Comparison of ENCODE assay signal across 8 cellular contexts in the genomic region with DNA sequence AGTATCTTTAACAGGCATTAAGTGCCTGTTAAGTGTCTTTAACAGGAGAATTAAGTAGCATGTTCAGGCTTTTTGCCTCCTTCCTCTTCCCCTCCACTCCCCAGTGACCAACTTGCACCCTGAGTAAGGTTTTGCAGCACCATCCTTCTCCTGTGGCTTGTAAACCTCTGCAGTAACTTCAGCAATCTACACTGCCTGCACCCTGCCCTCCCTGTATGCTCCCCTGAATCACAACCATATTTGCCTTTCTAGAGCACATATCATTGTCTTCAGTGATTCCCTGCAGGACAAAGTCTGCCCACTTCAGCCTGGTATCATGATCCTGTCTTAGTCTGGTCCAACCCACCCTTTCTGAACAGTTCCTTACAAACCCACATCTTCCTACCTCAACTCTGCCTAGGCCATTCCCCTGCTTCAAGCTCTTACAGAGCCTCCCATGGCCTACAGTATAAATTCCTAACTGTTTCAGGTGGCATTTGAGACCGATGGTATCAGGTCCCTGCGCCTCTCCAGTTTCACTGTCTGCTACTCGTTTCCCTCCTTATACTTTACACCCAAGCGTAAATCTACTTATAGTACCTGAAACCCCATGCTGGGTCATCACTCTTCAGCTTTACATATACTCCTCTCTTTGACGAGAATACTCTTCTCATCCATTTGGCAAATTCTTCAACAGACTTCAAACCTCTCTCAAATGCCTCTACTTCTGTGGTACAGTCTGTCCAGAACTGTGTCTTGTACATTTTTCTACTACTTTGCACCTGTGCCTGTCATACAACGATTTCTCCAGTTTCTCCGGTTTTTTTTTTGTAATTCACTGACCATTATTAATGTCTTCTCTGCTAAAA.
DNase-seq lines count a peak whose midpoint lies in the region; ATAC-seq and TF ChIP-seq lines count a peak whose summit lies in the region.

No MANE protein-coding gene starts in this region.

- H3K27ac ChIP-seq in DOHH2 (ENCODE audit: low read depth, low read length): no peak overlapping the region
- peak overlapping the region; percentile 86 to 99 for H3K27ac ChIP-seq in ascending aorta
- H3K27ac ChIP-seq in right lobe of liver: peak overlapping the region; percentile 34 to 90 (median 79)

- DNase-seq in ascending aorta (ENCODE audit: low spot score in 2 of 2) (no peak), right lobe of liver (no peak), NCI-H2196 (lab: John Stamatoyannopoulos, UW; ENCODE audit: unreplicated experiment) (no peak)

- H3K4me2 ChIP-seq in DOHH2 (ENCODE audit: low read length) (peak overlapping the region; percentile 60), skeletal muscle satellite cell (ENCODE audit: low read length) (peak overlapping the region; percentile 70)

- no peaks in the 10 kb centered on the region for H3F3A ChIP-seq in DOHH2 (ENCODE audit: control insufficient read depth, insufficient read depth)

- H3K36me3 ChIP-seq in DOHH2 (ENCODE audit: control insufficient read depth, low read length): no peaks in the 10 kb centered on the region
- H3K36me3 ChIP-seq in ascending aorta: no peaks in the 10 kb centered on the region
- no peaks in the 10 kb centered on the region for H3K36me3 ChIP-seq in right lobe of liver
- H3K36me3 ChIP-seq in skeletal muscle satellite cell (ENCODE audit: insufficient read depth, low read length): peaks cover 21% of the 10 kb centered on the region

- no peaks in the 10 kb centered on the region for H3K27me3 ChIP-seq in DOHH2 (ENCODE audit: control insufficient read depth, low read length)
- no peaks in the 10 kb centered on the region for H3K27me3 ChIP-seq in ascending aorta
- H3K27me3 ChIP-seq in right lobe of liver: no peaks in the 10 kb centered on the region
- no peaks in the 10 kb centered on the region for H3K27me3 ChIP-seq in skeletal muscle satellite cell (ENCODE audit: control insufficient read depth, insufficient read depth, low read length)

- no peaks in the 10 kb centered on the region for H3K9me3 ChIP-seq in DOHH2 (ENCODE audit: control insufficient read depth, insufficient read depth, low read length)
- no peaks in the 10 kb centered on the region for H3K9me3 ChIP-seq in ascending aorta
- H3K9me3 ChIP-seq in right lobe of liver: no peaks in the 10 kb centered on the region
- no peaks in the 10 kb centered on the region for H3K9me3 ChIP-seq in skeletal muscle satellite cell (replicated peaks; ENCODE audit: low read length)

- H3K4me3 ChIP-seq in DOHH2 (ENCODE audit: low read length) (no peak overlapping the region), ascending aorta (no peak overlapping the region), right lobe of liver (no peak overlapping the region), skeletal muscle satellite cell (ENCODE audit: low read length) (peak overlapping the region; percentile 35)

- WGBS in right lobe of liver (ENCODE audit: insufficient coverage, low coverage, low lambda C conversion rate, missing lambda C conversion rate): 89% methylated on average over 7 of the region's 7 CpGs

- H3K9ac ChIP-seq in skeletal muscle satellite cell (ENCODE audit: low read depth, low read length): peak overlapping the region; percentile 88

- ATAC-seq in right lobe of liver (no peak), HG03025 (IDR thresholded peaks at IDR 0.05; ENCODE audit: low FRiP score, unreplicated experiment) (no peak), HG03469 (IDR thresholded peaks at IDR 0.05; ENCODE audit: unreplicated experiment) (no peak), HG02642 (IDR thresholded peaks at IDR 0.05; ENCODE audit: poor library complexity, unreplicated experiment) (no peak)

- intact Hi-C loops in ascending aorta (cut with DNase I) (loop anchor here (1.0 to 2.0 kb wide), 3 partner anchors 15 to 82 kb away; no protein-coding TSS in a partner anchor), right lobe of liver (cut with DNase I) (no loop called here)

- no peak for TF ChIP-seq POLR2A in right lobe of liver (IDR thresholded peaks at IDR 0.05)

- TF ChIP-seq CTCF in DOHH2 (IDR thresholded peaks at IDR 0.05; ENCODE audit: low read depth, low read length, poor library complexity, severe bottlenecking) (no peak), ascending aorta (IDR thresholded peaks at IDR 0.05) (no peak), right lobe of liver (IDR thresholded peaks at IDR 0.05) (no peak)

- H3K79me2 ChIP-seq in DOHH2 (ENCODE audit: control insufficient read depth, low read length): no peaks in the 10 kb centered on the region

- H3K4me1 ChIP-seq in DOHH2 (ENCODE audit: control insufficient read depth, low read length) (peaks cover 42% of the 10 kb centered on the region), ascending aorta (peaks cover 34 to 69% of the 10 kb centered on the region in 2 donors), right lobe of liver (peaks cover 0 to 30% (median 14%) of the 10 kb centered on the region in 4 donors), skeletal muscle satellite cell (ENCODE audit: control insufficient read depth, insufficient read depth, low read length) (peaks cover 73% of the 10 kb centered on the region)

- H3K9me2 ChIP-seq in DOHH2 (replicated peaks; ENCODE audit: control insufficient read depth, low read length): no peaks in the 10 kb centered on the region

- H4K20me1 ChIP-seq in DOHH2 (ENCODE audit: control insufficient read depth, insufficient read depth, low read depth, low read length): no peaks in the 10 kb centered on the region
